ENCODE assay signal across 24 cellular contexts in genomic region chr7:68158686-68159255, GRCh38.
"Had no signal": no experiment of that assay in that cellular context is flagged by ENCODE, and none has a peak within 500 bp of the region (broad histone marks: within the 10 kb centered on the region; RNA-seq: fewer than 3 reads in every experiment).

No MANE protein-coding gene starts in this region.

- H3K4me3 Mint-ChIP-seq: activated CD4-positive, alpha-beta memory T cell treated with anti-CD3 and anti-CD28 coated beads for 36 hours; activated CD4-positive, alpha-beta T cell treated with anti-CD3 and anti-CD28 coated beads, Interleukin-2, amount 10 ng/mL, durations not matched to agents 7 days and 5 days; activated naive CD8-positive, alpha-beta T cell treated with anti-CD3 and anti-CD28 coated beads, Interleukin-2, amount 50 U/mL, for 24 hours; activated T-cell treated with anti-CD3 and anti-CD28 coated beads, Interleukin-2, amount 50 U/mL, for 4 hours; brain had no signal

- ATAC-seq: activated naive CD4-positive, alpha-beta T cell treated with anti-CD3 and anti-CD28 coated beads, Interleukin-2, amount 50 U/mL, for 72 hours; activated naive CD8-positive, alpha-beta T cell treated with anti-CD3 and anti-CD28 coated beads, Interleukin-2, amount 50 U/mL, for 24 hours; activated T-cell treated with anti-CD3 and anti-CD28 coated beads, Interleukin-2, amount 50 U/mL, for 4 hours; Panc1; Right ventricle myocardium inferior had no signal

- DNase-seq: activated CD4-positive, alpha-beta memory T cell treated with anti-CD3 and anti-CD28 coated beads for 36 hours; activated CD4-positive, alpha-beta T cell treated with anti-CD3 and anti-CD28 coated beads, Interleukin-2, amount 10 ng/mL, durations not matched to agents 7 days and 5 days; activated CD4-positive, CD25-positive, alpha-beta regulatory T cell; activated CD8-positive, alpha-beta memory T cell treated with anti-CD3 and anti-CD28 coated beads for 24 hours; activated effector memory CD4-positive, alpha-beta T cell treated with anti-CD3 and anti-CD28 coated beads, Interleukin-2, amount 50 U/mL, for 16 hours; activated naive CD4-positive, alpha-beta T cell treated with Interleukin-2 at 50 U/mL for 16 hours; activated naive CD8-positive, alpha-beta T cell treated with anti-CD3 and anti-CD28 coated beads, Interleukin-2, amount 50 U/mL, for 24 hours; activated T-cell treated with anti-CD3 and anti-CD28 coated beads, Interleukin-2, amount 50 U/mL, for 4 hours; NCI-H1105; NCI-H1436; NCI-H1930; NCI-H2107; NCI-H510A treated with DMSO at 0.1 percent for 48 hours; NCI-H774; NK-92 treated with Interleukin-12 subunit alpha and Interleukin-12 subunit beta, amount 100 ng/mL, for 24 hours; OCI-M1; RPMI8226; SK-N-SH; T-helper 1 cell had no signal

- H3K4me1 Mint-ChIP-seq: activated CD4-positive, alpha-beta T cell treated with anti-CD3 and anti-CD28 coated beads, Interleukin-2, amount 10 ng/mL, durations not matched to agents 7 days and 5 days; activated naive CD8-positive, alpha-beta T cell treated with anti-CD3 and anti-CD28 coated beads, Interleukin-2, amount 50 U/mL, for 24 hours had no signal

- FAIRE-seq: astrocyte had no signal

- H3K27ac Mint-ChIP-seq: activated CD4-positive, alpha-beta memory T cell treated with anti-CD3 and anti-CD28 coated beads for 36 hours; activated CD4-positive, alpha-beta T cell treated with anti-CD3 and anti-CD28 coated beads, Interleukin-2, amount 10 ng/mL, durations not matched to agents 7 days and 5 days; activated naive CD4-positive, alpha-beta T cell treated with anti-CD3 and anti-CD28 coated beads, Interleukin-2, amount 50 U/mL, for 72 hours; activated naive CD8-positive, alpha-beta T cell treated with anti-CD3 and anti-CD28 coated beads, Interleukin-2, amount 50 U/mL, for 24 hours; brain had no signal

- H3K27me3 Mint-ChIP-seq: activated CD4-positive, alpha-beta memory T cell treated with anti-CD3 and anti-CD28 coated beads for 36 hours; activated CD4-positive, alpha-beta T cell treated with anti-CD3 and anti-CD28 coated beads, Interleukin-2, amount 10 ng/mL, durations not matched to agents 7 days and 5 days; activated naive CD8-positive, alpha-beta T cell treated with anti-CD3 and anti-CD28 coated beads, Interleukin-2, amount 50 U/mL, for 24 hours had no signal

- H3K36me3 Mint-ChIP-seq: activated CD4-positive, alpha-beta memory T cell treated with anti-CD3 and anti-CD28 coated beads for 36 hours; activated naive CD4-positive, alpha-beta T cell treated with anti-CD3 and anti-CD28 coated beads, Interleukin-2, amount 50 U/mL, for 72 hours; brain had no signal
